In the genomic region with DNA sequence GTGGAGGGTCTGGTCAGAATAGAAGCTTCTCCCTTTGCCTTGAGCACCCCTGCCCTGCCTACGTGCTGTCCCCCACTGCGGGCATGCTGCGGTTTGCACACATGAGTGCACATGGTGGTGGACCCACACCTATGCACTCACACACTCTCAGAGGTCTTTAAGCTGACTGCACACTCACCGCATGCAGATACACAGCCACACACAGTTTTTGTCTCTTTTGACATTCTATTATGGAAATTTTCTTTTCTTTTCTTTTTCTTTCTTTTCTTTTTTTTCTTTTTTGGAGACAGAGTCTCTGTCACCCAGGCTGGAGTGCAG, we compare ENCODE assay signal across 11 cellular contexts. TPM values are rescaled to one million over a fixed set of nuclear protein-coding genes. Genes with fewer than 3 reads are reported as not detected.
DNase-seq lines count a peak whose midpoint lies in the region; ATAC-seq and TF ChIP-seq lines count a peak whose summit lies in the region.
"Had no signal": no experiment of that assay in that cellular context is flagged by ENCODE, and none has a peak within 500 bp of the region (broad histone marks: within the 10 kb centered on the region; RNA-seq: fewer than 3 reads in every experiment).

No MANE protein-coding gene starts in this region.

- no peaks in the 10 kb centered on the region for H3K9me3 ChIP-seq in CD8-positive, alpha-beta T cell (ENCODE audit: low read length)
- no peaks in the 10 kb centered on the region for H3K9me3 ChIP-seq in Karpas-422 (ENCODE audit: low read length)
- H3K9me3 ChIP-seq in BE2C: no peaks in the 10 kb centered on the region
- H3K9me3 ChIP-seq: body of pancreas, vagina had no signal

- CTCF ChIA-PET in CD8-positive, alpha-beta T cell (lab: Charles Lee): interaction anchor here (13.2 kb wide), 1 partner anchor 15 kb away, joined by 230 read pairs; a partner anchor contains a TSS
- CTCF ChIA-PET in GM10248 (lab: Yijun Ruan, JAX): interaction anchor here (1.0 to 12.1 kb wide), 5 partner anchors 9 to 82 kb away, joined by 3 to 328 read pairs (median 7); a partner anchor contains a TSS

- no peaks in the 10 kb centered on the region for H3K9me2 ChIP-seq in Karpas-422 (replicated peaks; ENCODE audit: insufficient read depth, low read length)

- no peak overlapping the region for H3K27ac ChIP-seq in CD8-positive, alpha-beta T cell (ENCODE audit: low read depth, low read length)
- H3K27ac ChIP-seq in Karpas-422 (ENCODE audit: low read length): no peak overlapping the region
- H3K27ac ChIP-seq: body of pancreas, vagina had no signal

- TF ChIP-seq CTCF in CD8-positive, alpha-beta T cell (IDR thresholded peaks at IDR 0.05): no peak
- TF ChIP-seq CTCF in nephron (IDR thresholded peaks at IDR 0.05; ENCODE audit: unreplicated experiment in 3 of 3) (no peak), GM10248 (IDR thresholded peaks at IDR 0.05; ENCODE audit: control extremely low read depth, extremely low read depth, low read depth, missing control alignments) (no peak), BE2C (IDR thresholded peaks at IDR 0.05; ENCODE audit: low read depth, low read length) (no peak)

- peaks cover 21% of the 10 kb centered on the region for H3K4me1 Mint-ChIP-seq in CD8-positive, alpha-beta T cell (ENCODE audit: low read depth)
- H3K4me1 Mint-ChIP-seq in dendritic cell treated with granulocyte-macrophage colony-stimulating factor and Interleukin-4, amounts not matched to agents 40 ng/mL and 50 ng/mL, for 4 days (ENCODE audit: low read depth): peaks cover 15% of the 10 kb centered on the region
- peaks cover 17% of the 10 kb centered on the region for H3K4me1 Mint-ChIP-seq in nephron

- H3K4me2 ChIP-seq in Karpas-422 (ENCODE audit: low read depth, low read length, poor library complexity, severe bottlenecking): no peak overlapping the region

- H3K4me3 Mint-ChIP-seq in CD8-positive, alpha-beta T cell: peak overlapping the region; percentile 77
- H3K4me3 Mint-ChIP-seq in dendritic cell treated with granulocyte-macrophage colony-stimulating factor and Interleukin-4, amounts not matched to agents 40 ng/mL and 50 ng/mL, for 4 days: peak overlapping the region; percentile 65
- H3K4me3 Mint-ChIP-seq in nephron: peak overlapping the region; percentile 74 to 77 (median 77)

- ATAC-seq in CD8-positive, alpha-beta T cell: peak; percentile 2
- ATAC-seq in HG03378 (IDR thresholded peaks at IDR 0.05; ENCODE audit: unreplicated experiment): no peak

- intact Hi-C loops in CD8-positive, alpha-beta T cell (cut with DNase I, micrococcal nuclease): no loop called here
- intact Hi-C loops in dendritic cell treated with granulocyte-macrophage colony-stimulating factor and Interleukin-4, amounts not matched to agents 40 ng/mL and 50 ng/mL, for 4 days (cut with micrococcal nuclease): no loop called here

- H3K9me3 Mint-ChIP-seq in CD8-positive, alpha-beta T cell: no peaks in the 10 kb centered on the region
- H3K9me3 Mint-ChIP-seq in dendritic cell treated with granulocyte-macrophage colony-stimulating factor and Interleukin-4, amounts not matched to agents 40 ng/mL and 50 ng/mL, for 4 days: no peaks in the 10 kb centered on the region
- no peaks in the 10 kb centered on the region for H3K9me3 Mint-ChIP-seq in nephron

- no peaks in the 10 kb centered on the region for H3K36me3 ChIP-seq in CD8-positive, alpha-beta T cell (ENCODE audit: insufficient read depth, low read length)
- H3K36me3 ChIP-seq in Karpas-422 (ENCODE audit: insufficient read depth, low read length) (no peaks in the 10 kb centered on the region), BE2C (no peaks in the 10 kb centered on the region)
- H3K36me3 ChIP-seq: vagina had no signal

- no peak overlapping the region for H3K9ac ChIP-seq in Karpas-422 (ENCODE audit: low read length)

- H3K79me2 ChIP-seq in Karpas-422 (ENCODE audit: low read length): no peaks in the 10 kb centered on the region

- H3K4me1 ChIP-seq in CD8-positive, alpha-beta T cell (ENCODE audit: insufficient read depth, low read length): peaks cover 13% of the 10 kb centered on the region
- H3K4me1 ChIP-seq in Karpas-422 (ENCODE audit: low read length) (peaks cover 7% of the 10 kb centered on the region), BE2C (no peaks in the 10 kb centered on the region; the same call in 1 of the 2 replicates)

- POLR2A ChIA-PET in CD8-positive, alpha-beta T cell (lab: Charles Lee): interaction anchor here (1.4 to 1.9 kb wide), 2 partner anchors 9 to 17 kb away, joined by 5 to 6 read pairs; a partner anchor contains a TSS
- POLR2A ChIA-PET in GM10248 (lab: Yijun Ruan, JAX): no interaction called here

- no peak for DNase-seq in CD8-positive, alpha-beta T cell
- peak; percentile 38 for DNase-seq in Karpas-422
- DNase-seq in GM10248 (ENCODE audit: extremely low spot score): no peak
- no peak for DNase-seq in BE2C
- DNase-seq in NCI-H526 treated with DMSO at 0.1 percent for 48 hours (lab: John Stamatoyannopoulos, UW): no peak
- DNase-seq: GOT3 had no signal

- peaks cover 33% of the 10 kb centered on the region for H3K27me3 ChIP-seq in CD8-positive, alpha-beta T cell (ENCODE audit: insufficient read depth, low read length)
- H3K27me3 ChIP-seq in Karpas-422 (ENCODE audit: low read length): 0 out of 2 replicates have a peak, but pooled peaks cover 4% of the 10 kb centered on the region
- peaks cover 45% of the 10 kb centered on the region for H3K27me3 ChIP-seq in BE2C

- no peaks in the 10 kb centered on the region for H3K36me3 Mint-ChIP-seq in CD8-positive, alpha-beta T cell
- no peaks in the 10 kb centered on the region for H3K36me3 Mint-ChIP-seq in dendritic cell treated with granulocyte-macrophage colony-stimulating factor and Interleukin-4, amounts not matched to agents 40 ng/mL and 50 ng/mL, for 4 days (ENCODE audit: low read depth)
- H3K36me3 Mint-ChIP-seq in nephron (ENCODE audit: low read depth): peaks cover under 1% of the 10 kb centered on the region

- H4K20me1 ChIP-seq in Karpas-422 (ENCODE audit: insufficient read depth, low read depth, low read length): 0 out of 2 replicates have a peak, but pooled peaks cover 3% of the 10 kb centered on the region

- no peak overlapping the region for H2AFZ ChIP-seq in Karpas-422 (ENCODE audit: low read length)

- peaks cover 48% of the 10 kb centered on the region for H3K27me3 Mint-ChIP-seq in CD8-positive, alpha-beta T cell (ENCODE audit: low read depth)
- H3K27me3 Mint-ChIP-seq in dendritic cell treated with granulocyte-macrophage colony-stimulating factor and Interleukin-4, amounts not matched to agents 40 ng/mL and 50 ng/mL, for 4 days: peaks cover 79% of the 10 kb centered on the region
- H3K27me3 Mint-ChIP-seq in nephron (ENCODE audit: low read depth): peaks cover 82% of the 10 kb centered on the region

- peak overlapping the region; percentile 43 for H3K4me3 ChIP-seq in CD8-positive, alpha-beta T cell (ENCODE audit: low read depth, low read length)
- no peak overlapping the region; the same call in 1 of the 2 replicates for H3K4me3 ChIP-seq in Karpas-422 (ENCODE audit: low read length)
- no peak overlapping the region for H3K4me3 ChIP-seq in BE2C (ENCODE audit: low read depth, low read length)
- H3K4me3 ChIP-seq: body of pancreas had no signal

- no peak overlapping the region for H3K27ac Mint-ChIP-seq in CD8-positive, alpha-beta T cell
- H3K27ac Mint-ChIP-seq in dendritic cell treated with granulocyte-macrophage colony-stimulating factor and Interleukin-4, amounts not matched to agents 40 ng/mL and 50 ng/mL, for 4 days: no peak overlapping the region
- H3K27ac Mint-ChIP-seq in nephron: no peak overlapping the region

RNA-seq across cellular contexts. Expression of a gene that starts 0.6 kb away (rescaled TPM):
- not detected for total RNA-seq in CD8-positive, alpha-beta T cell
- total RNA-seq in Karpas-422 (2014; rRNA removed; shearing (Covaris generic); ENCODE audit: low replicate concordance): 0.48 TPM in 1 of 2 replicates, not detected in the other
- polyA plus RNA-seq in BE2C (2012; ENCODE audit: insufficient read depth, insufficient read length, low read depth): not detected
- total RNA-seq: body of pancreas, vagina had no signal

RNA-seq across cellular contexts. Expression of a gene that starts 8.1 kb away (rescaled TPM):
- 1 to 10 TPM; 8.5 to 9.6 TPM for total RNA-seq in CD8-positive, alpha-beta T cell
- 78.2 and 120 TPM in 2 replicates for total RNA-seq in Karpas-422 (2014; rRNA removed; shearing (Covaris generic); ENCODE audit: low replicate concordance)
- polyA plus RNA-seq in BE2C (2012; ENCODE audit: insufficient read depth, insufficient read length, low read depth): 226 TPM

RNA-seq across cellular contexts. Expression of a gene that starts 9.2 kb away (rescaled TPM):
- 10 to 100 TPM; 82.8 to 85.3 TPM for total RNA-seq in CD8-positive, alpha-beta T cell
- 75.9 and 98.9 TPM in 2 replicates for total RNA-seq in Karpas-422 (2014; rRNA removed; shearing (Covaris generic); ENCODE audit: low replicate concordance)
- 154 TPM for polyA plus RNA-seq in BE2C (2012; ENCODE audit: insufficient read depth, insufficient read length, low read depth)

RNA-seq across cellular contexts. Expression of a gene that starts 17.0 kb away (rescaled TPM):
- 10 to 100 TPM; 64.7 to 68.4 TPM for total RNA-seq in CD8-positive, alpha-beta T cell
- 45.4 and 66.2 TPM in 2 replicates for total RNA-seq in Karpas-422 (2014; rRNA removed; shearing (Covaris generic); ENCODE audit: low replicate concordance)
- polyA plus RNA-seq in BE2C (2012; ENCODE audit: insufficient read depth, insufficient read length, low read depth): 58.3 TPM

RNA-seq across cellular contexts. Expression of a gene that starts 17.6 kb away (rescaled TPM):
- 1 to 10 TPM; 4.4 to 5.1 TPM for total RNA-seq in CD8-positive, alpha-beta T cell
- 40.3 and 62.0 TPM in 2 replicates for total RNA-seq in Karpas-422 (2014; rRNA removed; shearing (Covaris generic); ENCODE audit: low replicate concordance)
- 78.3 TPM for polyA plus RNA-seq in BE2C (2012; ENCODE audit: insufficient read depth, insufficient read length, low read depth)
